ENCODE assay signal across 11 cellular contexts in genomic region chr3:74602471-74602870, GRCh38. TPM values are rescaled to one million over a fixed set of nuclear protein-coding genes. Genes with fewer than 3 reads are reported as not detected.
"Had no signal": no experiment of that assay in that cellular context is flagged by ENCODE, and none has a peak within 500 bp of the region (broad histone marks: within the 10 kb centered on the region; RNA-seq: fewer than 3 reads in every experiment).

No MANE protein-coding gene starts in this region.

- FAIRE-seq: HepG2 had no signal

- H3K4me1 ChIP-seq: HAP-1 had no signal

- H3K4me3 ChIP-seq: GM23248, HAP-1 had no signal

- H3K27ac ChIP-seq: GM23248, HL-60 had no signal

- H3K9me3 ChIP-seq: HAP-1 had no signal

- H3K36me3 ChIP-seq: HAP-1 had no signal

- DNase-seq: GM23248, GOT3, H7, HFFc6, KBM-7 had no signal

- ATAC-seq: HCT116, HepG2 had no signal

RNA-seq across cellular contexts. Expression of gene CNTN3, which starts 12.0 kb away (rescaled TPM):
- total RNA-seq: H4, HepG2 had no signal
- polyA plus RNA-seq: HepG2, IgD-negative memory B cell had no signal
